Comparison of ENCODE assay signal across 8 cellular contexts in genomic region chr6:127464881-127465459, GRCh38. TPM values are rescaled to one million over a fixed set of nuclear protein-coding genes. Genes with fewer than 3 reads are reported as not detected.
A peak's percentile ranks its signal among the peaks of the same experiment; 100 is the strongest.
DNase-seq lines count a peak whose midpoint lies in the region; ATAC-seq and TF ChIP-seq lines count a peak whose summit lies in the region.

No MANE protein-coding gene starts in this region.

- DNase-seq in GM12865 (ENCODE audit: low read depth), result peak; percentile 71
- peak; percentile 43 for DNase-seq in H4 (ENCODE audit: low spot score)
- DNase-seq in LoVo (ENCODE audit: low spot score), result peak; percentile 67
- DNase-seq in T-cell, result peak in 31 of 34 experiments; percentile 3 to 58 (median 40)
- peak; percentile 47 for DNase-seq in amniotic stem cell (lab: John Stamatoyannopoulos, UW)
- DNase-seq in hypothalamus (lab: John Stamatoyannopoulos, UW), result peak in 37 of 51 donors; percentile 2 to 77 (median 38)
- DNase-seq in NCI-H446 treated with DMSO at 0.1 percent for 48 hours (lab: John Stamatoyannopoulos, UW), result no peak

- peak overlapping the region; percentile 78 for H3K9ac ChIP-seq in skeletal muscle satellite cell (ENCODE audit: low read depth, low read length)

- H3K36me3 Mint-ChIP-seq in T-cell, result peaks cover 4% of the 10 kb centered on the region

- H3K9me3 Mint-ChIP-seq in T-cell, result no peaks in the 10 kb centered on the region

- no peaks in the 10 kb centered on the region for H3K36me3 ChIP-seq in skeletal muscle satellite cell (ENCODE audit: insufficient read depth, low read length)

- ATAC-seq in T-cell (replicated peaks in 1 of 4), result peak; percentile 46 to 67 (median 58)

- H3K27me3 Mint-ChIP-seq in T-cell, result no peaks in the 10 kb centered on the region

- no peak overlapping the region for H3K27ac Mint-ChIP-seq in T-cell

- H3K4me1 Mint-ChIP-seq in T-cell, result peaks cover 0 to 4% (median 0%) of the 10 kb centered on the region in 3 donors

- TF ChIP-seq CTCF in GM12865 (IDR thresholded peaks at IDR 0.05; ENCODE audit: insufficient read depth, low read depth, low read length, missing control alignments), result peak; percentile 80

- H3K4me1 ChIP-seq in skeletal muscle satellite cell (ENCODE audit: control insufficient read depth, insufficient read depth, low read length), result peaks cover 36% of the 10 kb centered on the region

- H3K27me3 ChIP-seq in skeletal muscle satellite cell (ENCODE audit: control insufficient read depth, insufficient read depth, low read length), result no peaks in the 10 kb centered on the region

- H3K4me3 ChIP-seq in GM12865 (ENCODE audit: low read depth, low read length) (no peak overlapping the region), skeletal muscle satellite cell (ENCODE audit: low read length) (peak overlapping the region; percentile 11)

- no peak overlapping the region for H3K4me3 Mint-ChIP-seq in T-cell

- CTCF ChIA-PET in T-cell (lab: Charles Lee), result interaction anchor here (0.7 to 2.4 kb wide), 6 partner anchors 48 to 160 kb away, joined by 3 to 17 read pairs (median 4); no protein-coding TSS in a partner anchor

- POLR2A ChIA-PET in T-cell (lab: Charles Lee), result no interaction called here

- no peaks in the 10 kb centered on the region for H3K9me3 ChIP-seq in skeletal muscle satellite cell (replicated peaks; ENCODE audit: low read length)

- H3K4me2 ChIP-seq in skeletal muscle satellite cell (ENCODE audit: low read length), result peak overlapping the region; percentile 63

RNA-seq across cellular contexts. Expression of gene KIAA0408, which starts 5.8 kb away (rescaled TPM):
- total RNA-seq in H4 (2014; rRNA removed; shearing (Covaris generic)), result 0.94 and 1.4 TPM in 2 replicates
- 1 to 10 TPM; 2.2 to 6.4 (median 3.5) TPM for total RNA-seq in T-cell
- 2.0 TPM in 2 replicates for total RNA-seq in skeletal muscle satellite cell (2012; rRNA removed)
